In the genomic region with DNA sequence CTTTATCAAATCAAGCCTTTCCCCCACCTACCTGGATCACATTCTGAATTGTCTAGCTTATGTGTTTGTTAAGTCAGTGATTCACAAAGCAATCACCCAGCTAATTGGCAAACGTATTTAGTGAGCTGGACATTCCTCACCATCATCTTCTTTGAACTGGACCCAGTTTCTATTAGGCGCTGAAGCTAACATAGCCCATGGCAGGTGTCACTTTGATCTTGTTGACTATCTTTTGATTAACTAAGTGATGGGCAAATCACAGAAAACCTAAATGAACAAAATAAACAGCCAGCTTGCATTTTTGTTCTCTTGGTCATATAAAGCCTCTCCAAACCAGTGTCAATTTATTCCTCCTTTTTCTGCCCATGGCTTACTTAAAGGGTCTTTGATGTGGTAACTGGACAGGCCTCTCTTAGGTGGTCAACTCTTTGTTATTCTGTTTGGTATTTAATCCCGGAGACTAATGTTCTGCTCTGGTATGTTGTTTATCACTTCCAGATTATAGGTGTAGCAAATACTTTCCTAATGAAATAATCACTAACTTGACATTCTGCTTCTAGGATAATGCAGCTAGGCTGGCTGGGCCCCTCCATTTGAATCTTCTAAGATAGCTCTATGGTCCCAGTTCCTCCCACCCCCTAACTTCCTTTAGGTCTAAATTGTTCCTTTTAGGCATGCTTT, we compare ENCODE assay signal across 18 cellular contexts. TPM values are rescaled to one million over a fixed set of nuclear protein-coding genes. Genes with fewer than 3 reads are reported as not detected.
DNase-seq lines count a peak whose midpoint lies in the region; ATAC-seq, FAIRE-seq and TF ChIP-seq lines count a peak whose summit lies in the region.
"Had no signal": no experiment of that assay in that cellular context is flagged by ENCODE, and none has a peak within 500 bp of the region (broad histone marks: within the 10 kb centered on the region; RNA-seq: fewer than 3 reads in every experiment).

No MANE protein-coding gene starts in this region.

- peaks cover 10% of the 10 kb centered on the region for H3K4me1 Mint-ChIP-seq in astrocyte (ENCODE audit: low read depth, unreplicated experiment)

- H3K27ac Mint-ChIP-seq in astrocyte (ENCODE audit: unreplicated experiment) = no peak overlapping the region

- H3K79me2 ChIP-seq in astrocyte (ENCODE audit: insufficient read depth, low read length) = no peaks in the 10 kb centered on the region

- no peaks in the 10 kb centered on the region for H4K20me1 ChIP-seq in astrocyte (ENCODE audit: insufficient read depth, low read length)

- H3K4me2 ChIP-seq in astrocyte (ENCODE audit: low read length) = no peak overlapping the region

- H3K27me3 Mint-ChIP-seq in astrocyte (ENCODE audit: low read depth, unreplicated experiment) = no peaks in the 10 kb centered on the region
- H3K27me3 Mint-ChIP-seq: CD4-positive, CD25-positive, alpha-beta regulatory T cell had no signal

- H2AFZ ChIP-seq in astrocyte (ENCODE audit: low read depth, low read length) = no peak overlapping the region

- no peak overlapping the region for H3K27ac ChIP-seq in astrocyte (ENCODE audit: low read depth, low read length)
- H3K27ac ChIP-seq in mesodermal cell (ENCODE audit: low read depth, low read length, severe bottlenecking) = peak overlapping the region; percentile 66
- H3K27ac ChIP-seq: Peyer's patch had no signal

- no peak overlapping the region for H3K4me3 ChIP-seq in astrocyte (ENCODE audit: insufficient read depth, low read depth, low read length)
- no peak overlapping the region for H3K4me3 ChIP-seq in mesodermal cell (ENCODE audit: extremely low read depth, insufficient read depth, low read length, poor library complexity, severe bottlenecking)
- H3K4me3 ChIP-seq: Peyer's patch had no signal

- H3K9me3 ChIP-seq in ES-I3 (ENCODE audit: control insufficient read depth, insufficient read depth, low read length) (0 out of 2 replicates have a peak, but pooled peaks cover 3% of the 10 kb centered on the region), astrocyte (ENCODE audit: insufficient read depth, low read depth, low read length) (no peaks in the 10 kb centered on the region), mesodermal cell (ENCODE audit: control insufficient read depth, low read length) (peaks cover 4% of the 10 kb centered on the region)
- H3K9me3 ChIP-seq: Peyer's patch had no signal

- POLR2A ChIA-PET in GM10248 (lab: Yijun Ruan, JAX) = no interaction called here

- H3K9ac ChIP-seq in ES-I3 (ENCODE audit: low read depth, low read length) (0 out of 2 replicates have a peak overlapping the region, but pooled peaks have one; percentile 12), astrocyte (ENCODE audit: low read length) (no peak overlapping the region)

- H3K9me3 Mint-ChIP-seq in astrocyte (ENCODE audit: unreplicated experiment) = no peaks in the 10 kb centered on the region
- H3K9me3 Mint-ChIP-seq: CD4-positive, CD25-positive, alpha-beta regulatory T cell had no signal

- CTCF ChIA-PET in GM10248 (lab: Yijun Ruan, JAX) = interaction anchor here (1.0 to 1.4 kb wide), 2 partner anchors 9 to 14 kb away, joined by 3 to 4 read pairs; no protein-coding TSS in a partner anchor

- no peaks in the 10 kb centered on the region for H3K36me3 Mint-ChIP-seq in astrocyte (ENCODE audit: low read depth, unreplicated experiment)
- H3K36me3 Mint-ChIP-seq: CD4-positive, CD25-positive, alpha-beta regulatory T cell had no signal

- WGBS in mesodermal cell (ENCODE audit: insufficient coverage in 2 of 2), 2 experiments = no CpG with 5 or more reads among the region's 3 CpGs

- H3K4me1 ChIP-seq in ES-I3 (ENCODE audit: insufficient read depth, low read length) (peaks cover 21% of the 10 kb centered on the region), astrocyte (ENCODE audit: insufficient read depth, low read length) (peaks cover 10% of the 10 kb centered on the region), mesodermal cell (ENCODE audit: control insufficient read depth, insufficient read depth, low read length, poor library complexity, severe bottlenecking) (peaks cover 17% of the 10 kb centered on the region)
- H3K4me1 ChIP-seq: Peyer's patch had no signal

- H3K36me3 ChIP-seq in ES-I3 (ENCODE audit: insufficient read depth, low read length) (0 out of 2 replicates have a peak, but pooled peaks cover 2% of the 10 kb centered on the region), astrocyte (ENCODE audit: insufficient read depth, low read length) (no peaks in the 10 kb centered on the region), mesodermal cell (ENCODE audit: control insufficient read depth, insufficient read depth, low read length) (peaks cover 6% of the 10 kb centered on the region)
- H3K36me3 ChIP-seq: Peyer's patch had no signal

- H3K27me3 ChIP-seq in astrocyte (ENCODE audit: insufficient read depth, low read length) = no peaks in the 10 kb centered on the region
- H3K27me3 ChIP-seq: Peyer's patch had no signal

- FAIRE-seq in astrocyte (lab: Jason Lieb, UNC) = peak; percentile 50

- ATAC-seq in SK-N-SH treated with all-trans-retinoic acid at 6 μM for 48 hours = no peak
- ATAC-seq in GM18861 (IDR thresholded peaks at IDR 0.05; ENCODE audit: unreplicated experiment) = no peak

- H3K4me3 Mint-ChIP-seq in astrocyte (ENCODE audit: unreplicated experiment) = no peak overlapping the region
- H3K4me3 Mint-ChIP-seq: CD4-positive, CD25-positive, alpha-beta regulatory T cell had no signal

- TF ChIP-seq CTCF in astrocyte (IDR thresholded peaks at IDR 0.05; ENCODE audit: insufficient read depth, low read depth, low read length) (no peak), GM10248 (IDR thresholded peaks at IDR 0.05; ENCODE audit: control extremely low read depth, extremely low read depth, low read depth, missing control alignments) (no peak)

- DNase-seq in LoVo (ENCODE audit: low spot score) (peak; percentile 13), astrocyte (ENCODE audit: low read depth) (peak; percentile 36), kidney glomerular epithelial cell (lab: John Stamatoyannopoulos, UW) (no peak), GM10248 (ENCODE audit: extremely low spot score) (no peak)
- DNase-seq: AML-193; CD4-positive, CD25-positive, alpha-beta regulatory T cell; DMS79 treated with DMSO at 0.1 percent for 48 hours; GF-D8; NCI-H1092; NCI-H1694; NCI-H2107; NCI-H526; Peyer's patch; SHP77 had no signal

TF ChIP-seq in SK-N-SH treated with all-trans-retinoic acid at 6 μM for 48 hours, 23 proteins besides CTCF, POLR2A, EP300 and RAD21:
- TF ChIP-seq ZFP3 (CRISPR knock-in tag; IDR thresholded peaks at IDR 0.05) (no peak), OSR1 (CRISPR knock-in tag; IDR thresholded peaks at IDR 0.05) (no peak), CSDC2 (CRISPR knock-in tag; IDR thresholded peaks at IDR 0.05) (no peak)

RNA-seq across cellular contexts. Expression of gene MOSPD1, which starts 29.6 kb away (rescaled TPM):
- total RNA-seq in astrocyte = 47.9 and 60.4 TPM in 2 replicates
- 18.3 TPM for polyA plus RNA-seq in mesodermal cell (2013, experiment 1 of 2)
- polyA plus RNA-seq in mesodermal cell (2013, experiment 2 of 2) = 23.3 TPM

Comparison
In these comparisons a context has a peak if more than half of its experiments do, and no peak if none do; other contexts are left out.
1. DNase-seq: peak in LoVo (single experiment) and astrocyte (single experiment); none in kidney glomerular epithelial cell (single experiment) and GM10248 (single experiment).